Comparison of ENCODE assay signal across 13 cellular contexts in genomic region chr16:85903576-85903975, GRCh38. TPM values are rescaled to one million over a fixed set of nuclear protein-coding genes. Genes with fewer than 3 reads are reported as not detected.
DNase-seq lines count a peak whose midpoint lies in the region; ATAC-seq and TF ChIP-seq lines count a peak whose summit lies in the region.
"Had no signal": no experiment of that assay in that cellular context is flagged by ENCODE, and none has a peak within 500 bp of the region (broad histone marks: within the 10 kb centered on the region; RNA-seq: fewer than 3 reads in every experiment).

No MANE protein-coding gene starts in this region.

- peaks cover 41% of the 10 kb centered on the region for H3K4me1 ChIP-seq in CD8-positive, alpha-beta T cell (ENCODE audit: insufficient read depth, low read length)
- peaks cover 0 to 21% (median 0%) of the 10 kb centered on the region in 3 donors for H3K4me1 ChIP-seq in gastroesophageal sphincter

- H3K9me3 ChIP-seq in CD8-positive, alpha-beta T cell (ENCODE audit: low read length): no peaks in the 10 kb centered on the region
- H3K9me3 ChIP-seq in gastroesophageal sphincter: no peaks in the 10 kb centered on the region
- H3K9me3 ChIP-seq: vagina had no signal

- POLR2A ChIA-PET in CD8-positive, alpha-beta T cell (lab: Charles Lee): interaction anchor here (0.7 kb wide), 1 partner anchor 97 kb away, joined by 3 read pairs; no protein-coding TSS in a partner anchor

- 77% methylated on average over 3 of the region's 6 CpGs; no CpG with 5 or more reads in 1 of the 2 donors for WGBS in gastroesophageal sphincter (ENCODE audit: low coverage in 1 of 2), 2 donors

- no peaks in the 10 kb centered on the region for H3K27me3 ChIP-seq in CD8-positive, alpha-beta T cell (ENCODE audit: insufficient read depth, low read length)
- H3K27me3 ChIP-seq in gastroesophageal sphincter: peaks cover 9% of the 10 kb centered on the region

- H3K4me1 Mint-ChIP-seq in CD8-positive, alpha-beta T cell (ENCODE audit: low read depth): peaks cover 65% of the 10 kb centered on the region

- no peak for TF ChIP-seq EP300 in gastroesophageal sphincter (IDR thresholded peaks at IDR 0.05)

- no peak overlapping the region for H3K27ac ChIP-seq in CD8-positive, alpha-beta T cell (ENCODE audit: low read depth, low read length)
- no peak overlapping the region for H3K27ac ChIP-seq in gastroesophageal sphincter
- H3K27ac ChIP-seq: vagina had no signal

- ATAC-seq in CD8-positive, alpha-beta T cell: no peak
- ATAC-seq in GM18505 (IDR thresholded peaks at IDR 0.05; ENCODE audit: unreplicated experiment): peak; percentile 29
- no peak for ATAC-seq in HG03095 (IDR thresholded peaks at IDR 0.05; ENCODE audit: unreplicated experiment)
- no peak for ATAC-seq in GM18870 (IDR thresholded peaks at IDR 0.05; ENCODE audit: unreplicated experiment)
- no peak for ATAC-seq in gastroesophageal sphincter

- intact Hi-C loops in CD8-positive, alpha-beta T cell (cut with DNase I, micrococcal nuclease): loop anchor here (2.0 to 5.0 kb wide), 2 partner anchors 33 to 1406 kb away; no protein-coding TSS in a partner anchor

- peak overlapping the region; percentile 86 for H3K4me3 Mint-ChIP-seq in CD8-positive, alpha-beta T cell

- H3K27me3 Mint-ChIP-seq in CD8-positive, alpha-beta T cell (ENCODE audit: low read depth): no peaks in the 10 kb centered on the region

- H3K36me3 Mint-ChIP-seq in CD8-positive, alpha-beta T cell: peaks cover 14% of the 10 kb centered on the region

- DNase-seq in CD8-positive, alpha-beta T cell: no peak
- peak; percentile 92 for DNase-seq in NCI-H1694 treated with DMSO at 0.1 percent for 48 hours (lab: John Stamatoyannopoulos, UW)
- DNase-seq in germinal center (ENCODE audit: low spot score): peak; percentile 77
- no peak for DNase-seq in DMS53 treated with DMSO at 0.1 percent for 48 hours (lab: John Stamatoyannopoulos, UW; ENCODE audit: unreplicated experiment)
- DNase-seq: central memory CD4-positive, alpha-beta T cell; DMS53 had no signal

- peak overlapping the region; percentile 90 for H3K27ac Mint-ChIP-seq in CD8-positive, alpha-beta T cell

- no peak for TF ChIP-seq CTCF in CD8-positive, alpha-beta T cell (IDR thresholded peaks at IDR 0.05)
- TF ChIP-seq CTCF in gastroesophageal sphincter (IDR thresholded peaks at IDR 0.05): no peak

- CTCF ChIA-PET in CD8-positive, alpha-beta T cell (lab: Charles Lee): interaction anchor here (1.3 to 3.0 kb wide), 3 partner anchors 32 to 84 kb away, joined by 3 to 16 read pairs (median 10); no protein-coding TSS in a partner anchor

- no peaks in the 10 kb centered on the region for H3K36me3 ChIP-seq in CD8-positive, alpha-beta T cell (ENCODE audit: insufficient read depth, low read length)
- H3K36me3 ChIP-seq in gastroesophageal sphincter: no peaks in the 10 kb centered on the region
- H3K36me3 ChIP-seq: vagina had no signal

- H3K9me3 Mint-ChIP-seq in CD8-positive, alpha-beta T cell: no peaks in the 10 kb centered on the region

- peak overlapping the region; percentile 50 for H3K4me3 ChIP-seq in CD8-positive, alpha-beta T cell (ENCODE audit: low read depth, low read length)
- no peak overlapping the region for H3K4me3 ChIP-seq in gastroesophageal sphincter
- H3K4me3 ChIP-seq: vagina had no signal

- TF ChIP-seq POLR2A in GM18505 (IDR thresholded peaks at IDR 0.05; ENCODE audit: borderline replicate concordance, extremely low read depth, insufficient read depth, insufficient read length) (no peak), gastroesophageal sphincter (IDR thresholded peaks at IDR 0.05) (no peak)

RNA-seq across cellular contexts. Expression of gene IRF8, which starts 4.6 kb away (rescaled TPM):
- total RNA-seq in CD8-positive, alpha-beta T cell: 10 to 100 TPM; 23.0 to 25.5 TPM
- total RNA-seq in gastroesophageal sphincter: 10 to 100 TPM in 2 of 4 donors, 1 to 10 TPM in 2; 2.4 to 13.8 (median 9.0) TPM
- total RNA-seq: fibroblast of lung, myocyte had no signal

Comparison
In these comparisons a context has a peak if more than half of its experiments do, and no peak if none do; other contexts are left out.
1. DNase-seq: peak in NCI-H1694 treated with DMSO at 0.1 percent for 48 hours (single experiment) and germinal center (single experiment); none in CD8-positive, alpha-beta T cell (0 of 7) and DMS53 treated with DMSO at 0.1 percent for 48 hours (single experiment).